Comparison of ENCODE assay signal across 9 cellular contexts in the genomic region with DNA sequence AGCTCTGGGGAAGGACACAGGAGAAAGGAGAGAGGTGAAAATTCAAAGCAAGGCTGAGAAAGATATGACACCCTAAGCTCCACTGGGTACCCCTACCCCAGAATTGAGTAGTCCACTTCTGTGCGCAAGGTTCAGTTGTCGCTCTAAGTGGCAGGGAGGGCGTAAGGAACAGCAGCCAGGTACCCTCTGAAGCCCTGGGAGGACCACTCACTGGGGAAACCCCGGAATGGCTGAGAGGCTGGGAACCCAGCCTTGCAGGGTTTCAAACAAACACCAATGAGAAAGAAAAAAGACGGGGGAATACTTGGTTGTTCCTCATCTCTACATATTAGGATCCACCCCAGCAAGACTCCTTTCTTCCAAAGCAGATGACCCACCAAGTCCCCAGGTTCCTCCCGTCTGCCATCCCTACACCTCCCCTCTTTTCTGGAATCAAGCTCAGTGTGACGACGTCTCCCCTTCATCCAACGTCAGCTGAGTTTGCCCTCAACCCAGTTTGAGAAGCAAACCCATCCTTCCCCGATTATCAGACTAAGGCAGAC. TPM values are rescaled to one million over a fixed set of nuclear protein-coding genes. Genes with fewer than 3 reads are reported as not detected.
DNase-seq lines count a peak whose midpoint lies in the region; ATAC-seq, FAIRE-seq and TF ChIP-seq lines count a peak whose summit lies in the region.
"Had no signal": no experiment of that assay in that cellular context is flagged by ENCODE, and none has a peak within 500 bp of the region (broad histone marks: within the 10 kb centered on the region; RNA-seq: fewer than 3 reads in every experiment).

No MANE protein-coding gene starts in this region.

- H3K4me1 ChIP-seq in OCI-LY7 (ENCODE audit: insufficient read depth, low read length, poor library complexity, severe bottlenecking) (peaks cover 37% of the 10 kb centered on the region), endocrine pancreas (ENCODE audit: control insufficient read depth, insufficient read depth, low read length) (peaks cover 6% of the 10 kb centered on the region), neural progenitor cell (peaks cover 6% of the 10 kb centered on the region)

- H3K36me3 Mint-ChIP-seq in CD14-positive monocyte, result peaks cover 11 to 14% of the 10 kb centered on the region in 2 donors
- H3K36me3 Mint-ChIP-seq in neural progenitor cell, result peaks cover 10% of the 10 kb centered on the region

- no peak for TF ChIP-seq POLR2A in GM12892 (IDR thresholded peaks at IDR 0.05; ENCODE audit: low read depth, low read length)

- POLR2A ChIA-PET in OCI-LY7 (lab: Charles Lee), result interaction anchor here (0.6 to 1.9 kb wide), 6 partner anchors 9 to 1116 kb away, joined by 3 to 7 read pairs (median 4); partner anchors contain the start of genes TUBA1A and TUBA1B

- H3K4me1 Mint-ChIP-seq in CD14-positive monocyte (peaks cover 55% of the 10 kb centered on the region), neural progenitor cell (peaks cover 29% of the 10 kb centered on the region)

- H3F3A ChIP-seq in neural progenitor cell (ENCODE audit: low read depth), result peaks cover 5% of the 10 kb centered on the region

- no peak for TF ChIP-seq CTCF in CD14-positive monocyte (IDR thresholded peaks at IDR 0.05)
- TF ChIP-seq CTCF in OCI-LY7 (conservative IDR thresholded peaks at IDR 0.05; ENCODE audit: low read length), result no peak
- no peak for TF ChIP-seq CTCF in neural progenitor cell (IDR thresholded peaks at IDR 0.05)

- H3K4me2 ChIP-seq in OCI-LY7 (ENCODE audit: low read length) (peak overlapping the region; percentile 76), neural progenitor cell (peak overlapping the region; percentile 88)

- intact Hi-C loops in CD14-positive monocyte (cut with micrococcal nuclease) (no loop called here), OCI-LY7 (cut with micrococcal nuclease; ENCODE audit: unreplicated experiment) (loop anchor here (1.0 kb wide), 2 partner anchors 21 to 80 kb away; partner anchors contain the start of gene TUBA1A)

- H3K27me3 ChIP-seq in endocrine pancreas (ENCODE audit: control insufficient read depth, insufficient read depth, low read length) (no peaks in the 10 kb centered on the region), neural progenitor cell (no peaks in the 10 kb centered on the region)

- H3K9me3 Mint-ChIP-seq in CD14-positive monocyte (no peaks in the 10 kb centered on the region), neural progenitor cell (no peaks in the 10 kb centered on the region)

- no peaks in the 10 kb centered on the region for H4K20me1 ChIP-seq in OCI-LY7 (ENCODE audit: insufficient read depth, low read length)
- peaks cover 51% of the 10 kb centered on the region for H4K20me1 ChIP-seq in neural progenitor cell (ENCODE audit: low read depth)

- CTCF ChIA-PET in OCI-LY7 (lab: Charles Lee; ENCODE audit: unreplicated experiment), result no interaction called here

- H3K36me3 ChIP-seq in OCI-LY7 (ENCODE audit: insufficient read depth, low read length), result no peaks in the 10 kb centered on the region
- no peaks in the 10 kb centered on the region for H3K36me3 ChIP-seq in endocrine pancreas (ENCODE audit: control insufficient read depth, insufficient read depth, low read length)
- H3K36me3 ChIP-seq in neural progenitor cell, result no peaks in the 10 kb centered on the region

- 0 out of 2 replicates have a peak overlapping the region, but pooled peaks have one; percentile 34 for H2AFZ ChIP-seq in OCI-LY7 (ENCODE audit: low read length)
- no peak overlapping the region for H2AFZ ChIP-seq in neural progenitor cell (replicated peaks)

- ATAC-seq in HG03469 (IDR thresholded peaks at IDR 0.05; ENCODE audit: unreplicated experiment), result no peak

- no peaks in the 10 kb centered on the region for H3K79me2 ChIP-seq in OCI-LY7 (ENCODE audit: insufficient read depth, low read depth, low read length)
- peaks cover 40% of the 10 kb centered on the region for H3K79me2 ChIP-seq in neural progenitor cell (ENCODE audit: low read depth)

- peak overlapping the region; percentile 27 for H3K9ac ChIP-seq in endocrine pancreas (ENCODE audit: control insufficient read depth, insufficient read depth, low read length)
- peak overlapping the region; percentile 60 for H3K9ac ChIP-seq in neural progenitor cell

- H3K4me3 ChIP-seq in OCI-LY7 (ENCODE audit: low read depth, low read length, poor library complexity, severe bottlenecking) (peak overlapping the region; percentile 81), endocrine pancreas (ENCODE audit: control insufficient read depth, insufficient read depth, low read length) (peak overlapping the region; percentile 70), neural progenitor cell (peak overlapping the region; percentile 95)

- no peaks in the 10 kb centered on the region for H3K9me2 ChIP-seq in OCI-LY7 (ENCODE audit: insufficient read depth, low read length)

- H3K9me3 ChIP-seq in OCI-LY7 (ENCODE audit: low read length) (no peaks in the 10 kb centered on the region), endocrine pancreas (ENCODE audit: control insufficient read depth, low read length) (no peaks in the 10 kb centered on the region), neural progenitor cell (ENCODE audit: low read depth) (no peaks in the 10 kb centered on the region)

- FAIRE-seq in GM12892 (lab: Jason Lieb, UNC), result no peak

- no TSS peak for BruUV-seq in OCI-LY7 (replicated peaks; lab: Mats Ljungman, UMichigan)

- peak overlapping the region; percentile 95 to 100 for H3K4me3 Mint-ChIP-seq in CD14-positive monocyte
- H3K4me3 Mint-ChIP-seq in neural progenitor cell, result peak overlapping the region; percentile 97

- peak overlapping the region; percentile 69 to 96 (median 90) for H3K27ac Mint-ChIP-seq in CD14-positive monocyte
- peak overlapping the region; percentile 25 for H3K27ac Mint-ChIP-seq in neural progenitor cell

- H3K27ac ChIP-seq in OCI-LY7 (ENCODE audit: low read depth, low read length, poor library complexity, severe bottlenecking), result no peak overlapping the region
- H3K27ac ChIP-seq in neural progenitor cell, result no peak overlapping the region

- DNase-seq in CD14-positive monocyte (ENCODE audit: low spot score), result no peak
- no peak for DNase-seq in OCI-LY7 (ENCODE audit: low spot score)
- DNase-seq in neural progenitor cell (ENCODE audit: low spot score), result no peak
- DNase-seq in GM12892 (ENCODE audit: insufficient read length), result no peak
- DNase-seq in GM19240 (ENCODE audit: insufficient read length, low spot score), result no peak
- DNase-seq in stimulated activated CD4-positive, alpha-beta T cell treated with anti-CD3 and anti-CD28 coated beads, Interleukin-15, amount 100 ng/mL, for 24 hours, result no peak
- DNase-seq: effector CD4-positive, alpha-beta T cell had no signal

- peaks cover 0 to 3% (median 1%) of the 10 kb centered on the region in 3 donors for H3K27me3 Mint-ChIP-seq in CD14-positive monocyte (ENCODE audit: low read depth in 3 of 3)
- peaks cover 5% of the 10 kb centered on the region for H3K27me3 Mint-ChIP-seq in neural progenitor cell (ENCODE audit: insufficient read depth, low read depth)

RNA-seq across cellular contexts. Expression of gene LMBR1L, which starts 0.9 kb away (rescaled TPM):
- polyA plus RNA-seq in CD14-positive monocyte, result 10 to 100 TPM; 22.0 to 25.9 TPM
- 26.8 and 37.2 TPM in 2 replicates for total RNA-seq in OCI-LY7 (2014; rRNA removed; shearing (Covaris generic))
- total RNA-seq in OCI-LY7 (2022) (43.6 and 48.1 TPM in 2 replicates), neural progenitor cell (ENCODE audit: low replicate concordance) (32.7 and 69.5 TPM in 2 replicates)
- polyA plus RNA-seq in GM12892 (2012; ENCODE audit: missing spikeins), result 28.0 TPM

RNA-seq across cellular contexts. Expression of gene DHH, which starts 15.1 kb away (rescaled TPM):
- polyA plus RNA-seq in CD14-positive monocyte, result not detected
- 0.06 TPM in 1 of 2 replicates, not detected in the other for total RNA-seq in OCI-LY7 (2014; rRNA removed; shearing (Covaris generic))
- total RNA-seq in OCI-LY7 (2022) (0.17 and 0.31 TPM in 2 replicates), neural progenitor cell (ENCODE audit: low replicate concordance) (0.03 TPM in 1 of 2 replicates, not detected in the other)
- not detected for polyA plus RNA-seq in GM12892 (2012; ENCODE audit: missing spikeins)

RNA-seq across cellular contexts. Expression of gene TUBA1B, which starts 21.5 kb away (rescaled TPM):
- polyA plus RNA-seq in CD14-positive monocyte, result 100 to 1,000 TPM; 481 to 538 TPM
- 3,393 and 3,539 TPM in 2 replicates for total RNA-seq in OCI-LY7 (2014; rRNA removed; shearing (Covaris generic))
- total RNA-seq in OCI-LY7 (2022) (2,079 and 2,137 TPM in 2 replicates), neural progenitor cell (ENCODE audit: low replicate concordance) (2,741 and 4,208 TPM in 2 replicates)
- polyA plus RNA-seq in GM12892 (2012; ENCODE audit: missing spikeins), result 1,175 TPM

RNA-seq across cellular contexts. Expression of gene RHEBL1, which starts 39.9 kb away (rescaled TPM):
- under 1 TPM; 0.17 to 0.50 TPM for polyA plus RNA-seq in CD14-positive monocyte
- 3.0 and 3.7 TPM in 2 replicates for total RNA-seq in OCI-LY7 (2014; rRNA removed; shearing (Covaris generic))
- total RNA-seq in OCI-LY7 (2022), result 3.1 and 3.4 TPM in 2 replicates
- total RNA-seq in neural progenitor cell (ENCODE audit: low replicate concordance), result 5.3 and 6.0 TPM in 2 replicates
- 12.5 TPM for polyA plus RNA-seq in GM12892 (2012; ENCODE audit: missing spikeins)

RNA-seq across cellular contexts. Expression of gene KMT2D, which starts 49.1 kb away (rescaled TPM):
- 1 to 10 TPM; 1.2 to 2.7 TPM for polyA plus RNA-seq in CD14-positive monocyte
- 41.8 and 43.2 TPM in 2 replicates for total RNA-seq in OCI-LY7 (2014; rRNA removed; shearing (Covaris generic))
- total RNA-seq in OCI-LY7 (2022) (122 and 129 TPM in 2 replicates), neural progenitor cell (ENCODE audit: low replicate concordance) (19.0 and 31.3 TPM in 2 replicates)
- 15.8 TPM for polyA plus RNA-seq in GM12892 (2012; ENCODE audit: missing spikeins)
